In the genomic region with DNA sequence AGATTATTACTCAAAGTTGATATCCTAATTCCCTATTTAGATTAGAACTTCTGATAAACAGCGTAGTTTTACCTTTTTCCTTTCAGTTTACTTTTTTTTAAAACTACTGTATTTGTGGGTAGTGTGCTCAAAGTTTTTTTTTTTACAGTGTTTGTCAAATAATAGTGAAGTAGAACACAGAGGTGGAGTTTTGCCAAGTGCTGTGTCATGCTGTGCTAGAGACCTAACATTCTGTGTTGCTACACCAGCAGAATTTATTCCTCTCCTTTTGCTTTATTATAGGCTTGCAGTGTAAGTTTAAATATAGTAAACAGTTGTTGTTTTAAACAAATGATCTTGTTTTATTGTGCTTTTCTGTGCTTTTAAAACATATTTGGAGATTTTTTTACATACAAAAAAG, we compare ENCODE assay signal across 11 cellular contexts.
DNase-seq lines count a peak whose midpoint lies in the region; ATAC-seq and TF ChIP-seq lines count a peak whose summit lies in the region.
"Had no signal": no experiment of that assay in that cellular context is flagged by ENCODE, and none has a peak within 500 bp of the region (broad histone marks: within the 10 kb centered on the region; RNA-seq: fewer than 3 reads in every experiment).

No MANE protein-coding gene starts in this region.

- peak; percentile 5 for DNase-seq in GDM1 (lab: John Stamatoyannopoulos, UW)
- peak; percentile 61 to 64 for DNase-seq in SJSA1 (ENCODE audit: low read depth in 1 of 2, low spot score in 2 of 2)
- DNase-seq in globus pallidus (ENCODE audit: low spot score): peak; percentile 75
- peak; percentile 36 to 41 for DNase-seq in gastrocnemius medialis
- no peak for DNase-seq in cerebellar nuclear complex (lab: John Stamatoyannopoulos, UW)
- DNase-seq in NCI-H1436 (lab: John Stamatoyannopoulos, UW): no peak
- DNase-seq: cortex of kidney; SHP77; stimulated activated CD4-positive, alpha-beta T cell treated with anti-CD3 and anti-CD28 coated beads, Interleukin-2, amount 100 ng/mL, for 24 hours had no signal

- H3K4me3 ChIP-seq in SJSA1 (no peak overlapping the region), gastrocnemius medialis (no peak overlapping the region)

- in situ Hi-C loops in gastrocnemius medialis (cut with MboI; ENCODE audit: low sequenced_read_pairs in 4 of 4): no loop called here

- TF ChIP-seq CTCF in gastrocnemius medialis (IDR thresholded peaks at IDR 0.05 in 4 of 5, conservative IDR thresholded peaks at IDR 0.05 in 1 of 5): no peak

- H3K27me3 ChIP-seq in SJSA1 (replicated peaks): no peaks in the 10 kb centered on the region
- H3K27me3 ChIP-seq in gastrocnemius medialis: no peaks in the 10 kb centered on the region

- no peak for TF ChIP-seq POLR2A in gastrocnemius medialis (IDR thresholded peaks at IDR 0.05)

- intact Hi-C loops in gastrocnemius medialis (cut with DNase I; ENCODE audit: low total_unique reads): no loop called here

- ATAC-seq in gastrocnemius medialis (peak; percentile 66), GM21576 (IDR thresholded peaks at IDR 0.05; ENCODE audit: unreplicated experiment) (no peak), HG02763 (IDR thresholded peaks at IDR 0.05; ENCODE audit: unreplicated experiment) (no peak)

- H3K36me3 ChIP-seq in SJSA1: peaks cover 22% of the 10 kb centered on the region
- H3K36me3 ChIP-seq in gastrocnemius medialis: peaks cover 0 to 9% of the 10 kb centered on the region in 2 donors

- H3K9me3 ChIP-seq in SJSA1 (replicated peaks): no peaks in the 10 kb centered on the region
- no peaks in the 10 kb centered on the region for H3K9me3 ChIP-seq in gastrocnemius medialis

- H3K4me1 ChIP-seq in SJSA1 (replicated peaks) (peaks cover 16% of the 10 kb centered on the region), gastrocnemius medialis (peaks cover 12 to 15% of the 10 kb centered on the region in 2 donors)

- H3K27ac ChIP-seq in SJSA1 (peak overlapping the region; percentile 40), gastrocnemius medialis (no peak overlapping the region)

Comparison
In these comparisons a context has a peak if more than half of its experiments do, and no peak if none do; other contexts are left out.
1. DNase-seq: peak in GDM1 (single experiment), SJSA1 (2 of 2), globus pallidus (single experiment) and gastrocnemius medialis (2 of 2); none in cerebellar nuclear complex (0 of 2) and NCI-H1436 (single experiment).
2. ATAC-seq: peak in gastrocnemius medialis (2 of 2); none in GM21576 (single experiment) and HG02763 (single experiment).